ENCODE assay signal across 20 cellular contexts in genomic region chr7:85014936-85015335, GRCh38.
DNase-seq lines count a peak whose midpoint lies in the region; ATAC-seq, FAIRE-seq and TF ChIP-seq lines count a peak whose summit lies in the region.
"Had no signal": no experiment of that assay in that cellular context is flagged by ENCODE, and none has a peak within 500 bp of the region (broad histone marks: within the 10 kb centered on the region; RNA-seq: fewer than 3 reads in every experiment).

No MANE protein-coding gene starts in this region.

- in situ Hi-C loops in HepG2 (cut with HindIII; ENCODE audit: extremely low pct_ligation_motif_present, low pct_unique_long_range_greater_than_20kb), result loop anchor here (25.0 kb wide), 1 partner anchor 528 kb away; no protein-coding TSS in a partner anchor

- no peak overlapping the region for H3K4me3 Mint-ChIP-seq in chondrocyte (ENCODE audit: unreplicated experiment)
- H3K4me3 Mint-ChIP-seq: activated CD4-positive, alpha-beta T cell treated with anti-CD3 and anti-CD28 coated beads for 36 hours; activated CD8-positive, alpha-beta memory T cell treated with anti-CD3 and anti-CD28 coated beads, Interleukin-2, amount 10 ng/mL, durations not matched to agents 7 days and 5 days had no signal

- no peak overlapping the region for H3K4me2 ChIP-seq in HepG2 (ENCODE audit: low read depth, low read length)

- H3K36me3 ChIP-seq in HepG2 (replicated peaks in 1 of 2; ENCODE audit: control insufficient read depth in 1 of 2, insufficient read depth in 2 of 2, low read length in 2 of 2) (no peaks in the 10 kb centered on the region), right lobe of liver (no peaks in the 10 kb centered on the region)
- H3K36me3 ChIP-seq: colonic mucosa, uterus had no signal

- TF ChIP-seq POLR2A in HepG2 (IDR thresholded peaks at IDR 0.05; ENCODE audit: insufficient read depth in 1 of 2, low read depth in 2 of 2, low read length in 2 of 2), result no peak
- no peak for TF ChIP-seq POLR2A in right lobe of liver (IDR thresholded peaks at IDR 0.05)

- TF ChIP-seq RAD21 in HepG2 (CRISPR knock-in tag; IDR thresholded peaks at IDR 0.05), result no peak

- peak; percentile 80 for ATAC-seq in HepG2
- ATAC-seq in right lobe of liver, result no peak
- ATAC-seq in GM18858 (IDR thresholded peaks at IDR 0.05; ENCODE audit: unreplicated experiment), result no peak
- ATAC-seq: activated CD4-positive, alpha-beta T cell treated with anti-CD3 and anti-CD28 coated beads for 36 hours; activated CD8-positive, alpha-beta memory T cell treated with anti-CD3 and anti-CD28 coated beads, Interleukin-2, amount 10 ng/mL, durations not matched to agents 7 days and 5 days; foreskin keratinocyte; right cardiac atrium had no signal

- H3K4me1 ChIP-seq in HepG2 (ENCODE audit: insufficient read depth, low read length) (no peaks in the 10 kb centered on the region), right lobe of liver (no peaks in the 10 kb centered on the region)
- H3K4me1 ChIP-seq: colonic mucosa, foreskin keratinocyte, uterus had no signal

- no peak overlapping the region for H3K9ac ChIP-seq in HepG2 (ENCODE audit: insufficient read depth, low read depth, low read length)

- TF ChIP-seq CTCF in HepG2 (CRISPR knock-in tag; IDR thresholded peaks at IDR 0.05), result no peak
- no peak for TF ChIP-seq CTCF in right lobe of liver (IDR thresholded peaks at IDR 0.05)
- peak; percentile 32 for TF ChIP-seq CTCF in chondrocyte (IDR thresholded peaks at IDR 0.05)

- no peaks in the 10 kb centered on the region; the same call in 1 of the 2 replicates for H4K20me1 ChIP-seq in HepG2 (ENCODE audit: insufficient read depth, low read length)

- H3K27ac Mint-ChIP-seq in chondrocyte (ENCODE audit: unreplicated experiment), result no peak overlapping the region
- H3K27ac Mint-ChIP-seq: activated CD4-positive, alpha-beta T cell treated with anti-CD3 and anti-CD28 coated beads for 36 hours; activated CD8-positive, alpha-beta memory T cell treated with anti-CD3 and anti-CD28 coated beads, Interleukin-2, amount 10 ng/mL, durations not matched to agents 7 days and 5 days had no signal

- peaks cover 3% of the 10 kb centered on the region for H3K4me1 Mint-ChIP-seq in chondrocyte (ENCODE audit: low read depth)
- H3K4me1 Mint-ChIP-seq: activated CD4-positive, alpha-beta T cell treated with anti-CD3 and anti-CD28 coated beads for 36 hours; activated CD8-positive, alpha-beta memory T cell treated with anti-CD3 and anti-CD28 coated beads, Interleukin-2, amount 10 ng/mL, durations not matched to agents 7 days and 5 days had no signal

- H2AFZ ChIP-seq in HepG2 (ENCODE audit: low read length), result no peak overlapping the region

- no peaks in the 10 kb centered on the region for H3K9me3 Mint-ChIP-seq in chondrocyte (ENCODE audit: low read depth)

- H3K4me3 ChIP-seq in HepG2 (replicated peaks in 1 of 3; ENCODE audit: insufficient read depth in 1 of 3, low read depth in 2 of 3, low read length in 3 of 3) (no peak overlapping the region), right lobe of liver (no peak overlapping the region)
- H3K4me3 ChIP-seq: colonic mucosa, SK-N-MC, uterus had no signal

- POLR2A ChIA-PET in HepG2 (lab: Yijun Ruan, JAX), result no interaction called here

- TF ChIP-seq EP300 in HepG2 (IDR thresholded peaks at IDR 0.05; ENCODE audit: low read depth in 2 of 2, low read length in 2 of 2) (no peak), HepG2 (CRISPR knock-in tag; IDR thresholded peaks at IDR 0.05; ENCODE audit: borderline replicate concordance) (no peak)

- H3K9me3 ChIP-seq in HepG2 (ENCODE audit: low read length), result no peaks in the 10 kb centered on the region
- no peaks in the 10 kb centered on the region for H3K9me3 ChIP-seq in right lobe of liver
- H3K9me3 ChIP-seq: colonic mucosa, uterus had no signal

- H3K79me2 ChIP-seq in HepG2 (ENCODE audit: insufficient read depth, low read length), result no peaks in the 10 kb centered on the region

- FAIRE-seq in HepG2 (lab: Jason Lieb, UNC), result peak; percentile 30
- FAIRE-seq: H1 had no signal

- H3K27ac ChIP-seq in HepG2 (ENCODE audit: extremely low read length, insufficient read depth, low read length) (no peak overlapping the region), right lobe of liver (no peak overlapping the region)
- H3K27ac ChIP-seq: colonic mucosa, foreskin keratinocyte, SK-N-MC, uterus had no signal

- H3K27me3 ChIP-seq in HepG2 (ENCODE audit: control insufficient read depth in 1 of 2, insufficient read depth in 2 of 2, low read length in 2 of 2) (no peaks in the 10 kb centered on the region), right lobe of liver (no peaks in the 10 kb centered on the region)
- H3K27me3 ChIP-seq: colonic mucosa, foreskin keratinocyte, uterus had no signal

- peak; percentile 13 for DNase-seq in HepG2 (ENCODE audit: low spot score)
- DNase-seq in right lobe of liver, result no peak
- DNase-seq in NCI-H446 treated with DMSO at 0.1 percent for 48 hours (lab: John Stamatoyannopoulos, UW), result peak; percentile 71
- no peak for DNase-seq in chondrocyte (ENCODE audit: low spot score)
- DNase-seq in effector CD4-positive, alpha-beta T cell, result no peak
- DNase-seq in head of caudate nucleus, result no peak
- DNase-seq in activated gamma-delta T cell treated with Interleukin-2 at 50 U/mL for 16 hours, result no peak
- DNase-seq: activated CD4-positive, alpha-beta T cell treated with anti-CD3 and anti-CD28 coated beads for 36 hours; activated CD8-positive, alpha-beta memory T cell treated with anti-CD3 and anti-CD28 coated beads, Interleukin-2, amount 10 ng/mL, durations not matched to agents 7 days and 5 days; activated naive CD4-positive, alpha-beta T cell; aorta; colonic mucosa; foreskin keratinocyte; KBM-7; NCI-H1105; right cardiac atrium; uterus had no signal

- no peaks in the 10 kb centered on the region for H3K27me3 Mint-ChIP-seq in chondrocyte (ENCODE audit: low read depth)
- H3K27me3 Mint-ChIP-seq: activated CD4-positive, alpha-beta T cell treated with anti-CD3 and anti-CD28 coated beads for 36 hours; activated CD8-positive, alpha-beta memory T cell treated with anti-CD3 and anti-CD28 coated beads, Interleukin-2, amount 10 ng/mL, durations not matched to agents 7 days and 5 days had no signal

- CTCF ChIA-PET in HepG2 (lab: Yijun Ruan, JAX; ENCODE audit: low intra/inter-chr PET ratio, low total read pairs), result no interaction called here

- no peaks in the 10 kb centered on the region for H3K36me3 Mint-ChIP-seq in chondrocyte (ENCODE audit: low read depth)
- H3K36me3 Mint-ChIP-seq: activated CD8-positive, alpha-beta memory T cell treated with anti-CD3 and anti-CD28 coated beads, Interleukin-2, amount 10 ng/mL, durations not matched to agents 7 days and 5 days had no signal

- intact Hi-C loops in HepG2 (cut with micrococcal nuclease; ENCODE audit: unreplicated experiment), result no loop called here
- intact Hi-C loops in right lobe of liver (cut with DNase I), result no loop called here
- intact Hi-C loops in head of caudate nucleus (cut with DNase I), result no loop called here

- 22% methylated on average over 5 of the region's 5 CpGs for WGBS in HepG2 (ENCODE audit: low lambda C conversion rate)
- WGBS in right lobe of liver (ENCODE audit: insufficient coverage, low coverage, low lambda C conversion rate, missing lambda C conversion rate), result 69% methylated on average over 5 of the region's 5 CpGs

- no TSS peak for BruUV-seq in HepG2 (replicated peaks; lab: Mats Ljungman, UMichigan)

TF ChIP-seq in HepG2, 621 proteins besides CTCF, POLR2A, EP300 and RAD21 (continues in another document):
- TF ChIP-seq ZNF414 (CRISPR knock-in tag; IDR thresholded peaks at IDR 0.05) (no peak), ZNF589 (CRISPR knock-in tag; conservative IDR thresholded peaks at IDR 0.05) (no peak), ZNF577 (CRISPR knock-in tag; IDR thresholded peaks at IDR 0.05; ENCODE audit: borderline replicate concordance, low read depth) (no peak), NFKBIZ (CRISPR knock-in tag; IDR thresholded peaks at IDR 0.05) (no peak), KDM5B (CRISPR knock-in tag; IDR thresholded peaks at IDR 0.05; ENCODE audit: borderline replicate concordance) (no peak), ZBTB3 (CRISPR knock-in tag; IDR thresholded peaks at IDR 0.05; ENCODE audit: borderline replicate concordance, low read depth) (no peak), ZBTB2 (CRISPR knock-in tag; IDR thresholded peaks at IDR 0.05; ENCODE audit: low read depth) (no peak)
- TF ChIP-seq, protein P1, sequence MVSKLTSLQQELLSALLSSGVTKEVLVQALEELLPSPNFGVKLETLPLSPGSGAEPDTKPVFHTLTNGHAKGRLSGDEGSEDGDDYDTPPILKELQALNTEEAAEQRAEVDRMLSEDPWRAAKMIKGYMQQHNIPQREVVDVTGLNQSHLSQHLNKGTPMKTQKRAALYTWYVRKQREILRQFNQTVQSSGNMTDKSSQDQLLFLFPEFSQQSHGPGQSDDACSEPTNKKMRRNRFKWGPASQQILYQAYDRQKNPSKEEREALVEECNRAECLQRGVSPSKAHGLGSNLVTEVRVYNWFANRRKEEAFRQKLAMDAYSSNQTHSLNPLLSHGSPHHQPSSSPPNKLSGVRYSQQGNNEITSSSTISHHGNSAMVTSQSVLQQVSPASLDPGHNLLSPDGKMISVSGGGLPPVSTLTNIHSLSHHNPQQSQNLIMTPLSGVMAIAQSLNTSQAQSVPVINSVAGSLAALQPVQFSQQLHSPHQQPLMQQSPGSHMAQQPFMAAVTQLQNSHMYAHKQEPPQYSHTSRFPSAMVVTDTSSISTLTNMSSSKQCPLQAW (CRISPR knock-in tag; IDR thresholded peaks at IDR 0.05), result no peak

Comparison
In these comparisons a context has a peak if more than half of its experiments do, and no peak if none do; other contexts are left out.
1. DNase-seq: peak in HepG2 (single experiment) and NCI-H446 treated with DMSO at 0.1 percent for 48 hours (single experiment); none in right lobe of liver (0 of 3), chondrocyte (single experiment), effector CD4-positive, alpha-beta T cell (single experiment), head of caudate nucleus (0 of 42) and activated gamma-delta T cell treated with Interleukin-2 at 50 U/mL for 16 hours (single experiment).